In genomic region chrX:150766351-150767044, GRCh38 we compare ENCODE assay signal across 1 cellular context.
TF ChIP-seq lines count a peak whose summit lies in the region.

No MANE protein-coding gene starts in this region.

TF ChIP-seq in HepG2, 621 proteins besides CTCF, POLR2A, EP300 and RAD21 (continued from another document):
- no peak for TF ChIP-seq ZNF318 (CRISPR knock-in tag; IDR thresholded peaks at IDR 0.05)
- no peak for TF ChIP-seq GATAD2A (CRISPR knock-in tag; IDR thresholded peaks at IDR 0.05)
- no peak for TF ChIP-seq MXI1 (IDR thresholded peaks at IDR 0.05; ENCODE audit: borderline replicate concordance, low read depth, low read length)
- TF ChIP-seq CBX2 (IDR thresholded peaks at IDR 0.05; ENCODE audit: low read depth, low read length) = no peak
- TF ChIP-seq CBX2 (CRISPR knock-in tag; IDR thresholded peaks at IDR 0.05; ENCODE audit: low read depth) = no peak
- TF ChIP-seq ZSCAN22 (CRISPR knock-in tag; IDR thresholded peaks at IDR 0.05) = no peak
- TF ChIP-seq ZNF234 (CRISPR knock-in tag; conservative IDR thresholded peaks at IDR 0.05) = no peak
- no peak for TF ChIP-seq ZSCAN31 (CRISPR knock-in tag; IDR thresholded peaks at IDR 0.05; ENCODE audit: low read depth)
- TF ChIP-seq JDP2 (CRISPR knock-in tag; IDR thresholded peaks at IDR 0.05; ENCODE audit: borderline replicate concordance) = no peak
- no peak for TF ChIP-seq ZBTB7A (CRISPR knock-in tag; IDR thresholded peaks at IDR 0.05)
- no peak for TF ChIP-seq RXRB (CRISPR knock-in tag; IDR thresholded peaks at IDR 0.05; ENCODE audit: borderline replicate concordance)
- no peak for TF ChIP-seq SRSF9 (IDR thresholded peaks at IDR 0.05; ENCODE audit: borderline replicate concordance, insufficient read depth, low read depth, low read length, poor library complexity, severe bottlenecking)
- TF ChIP-seq SATB2 (CRISPR knock-in tag; IDR thresholded peaks at IDR 0.05) = no peak
